Comparison of ENCODE assay signal across 8 cellular contexts in genomic region chr2:229921892-229922448, GRCh38. TPM values are rescaled to one million over a fixed set of nuclear protein-coding genes. Genes with fewer than 3 reads are reported as not detected.
A peak's percentile ranks its signal among the peaks of the same experiment; 100 is the strongest.
DNase-seq lines count a peak whose midpoint lies in the region; ATAC-seq and TF ChIP-seq lines count a peak whose summit lies in the region.

TSS of gene TRIP12 (minus strand) at chr2:229922009. CDS start at chr2:229880079, 41,930 bp downstream.

- peak within 1 kb of the TSS; percentile 99 for H2AFZ ChIP-seq in osteoblast (ENCODE audit: low read length)

- H3K4me1 ChIP-seq in osteoblast (ENCODE audit: insufficient read depth, low read length): peaks cover 17% of the 10 kb centered on the region
- peaks cover 15 to 21% of the 10 kb centered on the region in 2 donors for H3K4me1 ChIP-seq in thoracic aorta (ENCODE audit: control insufficient read depth in 1 of 2, low read depth in 2 of 2)

- H3K4me3 ChIP-seq in NB4 (ENCODE audit: low read depth, low read length): peak within 1 kb of the TSS; percentile 96
- H3K4me3 ChIP-seq in osteoblast (ENCODE audit: insufficient read depth, low read length): peak within 1 kb of the TSS; percentile 96
- peak within 1 kb of the TSS; percentile 96 for H3K4me3 ChIP-seq in thoracic aorta

- H3K27ac Mint-ChIP-seq in HFFc6: peak within 1 kb of the TSS; percentile 99
- H3K27ac Mint-ChIP-seq in activated naive CD4-positive, alpha-beta T cell treated with anti-CD3 and anti-CD28 coated beads, Interleukin-2, amount 50 U/mL, for 72 hours: peak within 1 kb of the TSS; percentile 99 to 100

- H3K36me3 Mint-ChIP-seq in HFFc6 (ENCODE audit: low read depth): peaks cover 13% of the 10 kb centered on the region
- H3K36me3 Mint-ChIP-seq in activated naive CD4-positive, alpha-beta T cell treated with anti-CD3 and anti-CD28 coated beads, Interleukin-2, amount 50 U/mL, for 72 hours: peaks cover 25 to 36% of the 10 kb centered on the region in 2 donors

- H3K27ac ChIP-seq in osteoblast (ENCODE audit: low read depth, low read length): peak within 1 kb of the TSS; percentile 93
- H3K27ac ChIP-seq in thoracic aorta: peak within 1 kb of the TSS; percentile 99

- DNase-seq in GM04504 (ENCODE audit: low read depth): peak; percentile 93
- DNase-seq in HFFc6: peak; percentile 96
- peak; percentile 99 for DNase-seq in NB4 (ENCODE audit: low read depth)
- peak; percentile 83 to 94 for DNase-seq in activated naive CD4-positive, alpha-beta T cell treated with anti-CD3 and anti-CD28 coated beads, Interleukin-2, amount 50 U/mL, for 72 hours (ENCODE audit: low spot score in 2 of 2)
- peak; percentile 96 for DNase-seq in glomerular visceral epithelial cell (ENCODE audit: extremely low spot score)
- DNase-seq in osteoblast (ENCODE audit: insufficient read length, low spot score, missing footprints): peak; percentile 97
- peak; percentile 81 for DNase-seq in thoracic aorta (ENCODE audit: low spot score)

- no peak for TF ChIP-seq CTCF in HFFc6 (IDR thresholded peaks at IDR 0.05)
- TF ChIP-seq CTCF in NB4 (IDR thresholded peaks at IDR 0.05; ENCODE audit: low read depth, low read length): no peak
- TF ChIP-seq CTCF in osteoblast (IDR thresholded peaks at IDR 0.05; ENCODE audit: extremely low read depth, low read depth, low read length): no peak
- TF ChIP-seq CTCF in thoracic aorta (IDR thresholded peaks at IDR 0.05): peak; percentile 12

- H3K79me2 ChIP-seq in osteoblast (ENCODE audit: insufficient read depth, low read length): peaks cover 61% of the 10 kb centered on the region

- peaks cover 3% of the 10 kb centered on the region for H3K27me3 Mint-ChIP-seq in HFFc6 (ENCODE audit: insufficient read depth)

- TF ChIP-seq POLR2A in NB4 (IDR thresholded peaks at IDR 0.05; ENCODE audit: extremely low read depth, insufficient read length): no peak

- H3K4me1 Mint-ChIP-seq in HFFc6 (ENCODE audit: low read depth): peaks cover 42% of the 10 kb centered on the region

- ATAC-seq in SK-N-SH treated with all-trans-retinoic acid at 6 μM for 48 hours (peak; percentile 88), thoracic aorta (ENCODE audit: insufficient number of reproducible peaks, low FRiP score, low read depth) (peak; percentile 93)
- peak; percentile 80 to 89 for ATAC-seq in activated naive CD4-positive, alpha-beta T cell treated with anti-CD3 and anti-CD28 coated beads, Interleukin-2, amount 50 U/mL, for 72 hours

- peaks cover 7% of the 10 kb centered on the region for H3K36me3 ChIP-seq in osteoblast (ENCODE audit: insufficient read depth, low read length)
- peaks cover 4% of the 10 kb centered on the region for H3K36me3 ChIP-seq in thoracic aorta

- peak within 1 kb of the TSS; percentile 100 for H3K4me2 ChIP-seq in osteoblast (ENCODE audit: insufficient read depth, low read length)

- no peaks in the 10 kb centered on the region for H3K9me3 ChIP-seq in osteoblast (ENCODE audit: low read depth, low read length)
- H3K9me3 ChIP-seq in thoracic aorta: no peaks in the 10 kb centered on the region

- peak within 1 kb of the TSS; percentile 99 for H3K4me3 Mint-ChIP-seq in HFFc6

- H3K9me3 Mint-ChIP-seq in HFFc6: no peaks in the 10 kb centered on the region
- H3K9me3 Mint-ChIP-seq in activated naive CD4-positive, alpha-beta T cell treated with anti-CD3 and anti-CD28 coated beads, Interleukin-2, amount 50 U/mL, for 72 hours: no peaks in the 10 kb centered on the region

- no peaks in the 10 kb centered on the region for H3K27me3 ChIP-seq in osteoblast (ENCODE audit: insufficient read depth, low read length)
- H3K27me3 ChIP-seq in thoracic aorta (replicated peaks; ENCODE audit: insufficient read depth): no peaks in the 10 kb centered on the region

- peaks cover 28% of the 10 kb centered on the region for H4K20me1 ChIP-seq in osteoblast (ENCODE audit: insufficient read depth, low read length)

TF ChIP-seq in SK-N-SH treated with all-trans-retinoic acid at 6 μM for 48 hours, 23 proteins besides CTCF, POLR2A, EP300 and RAD21:
- TF ChIP-seq ZFP3 (CRISPR knock-in tag; IDR thresholded peaks at IDR 0.05) (peak; percentile 23; the same call in 1 of the 2 replicates), TCF4 (CRISPR knock-in tag; IDR thresholded peaks at IDR 0.05; ENCODE audit: borderline replicate concordance) (peak; percentile 21; the same call in 1 of the 2 replicates), GLIS3 (CRISPR knock-in tag; IDR thresholded peaks at IDR 0.05) (no peak), ZFP30 (CRISPR knock-in tag; IDR thresholded peaks at IDR 0.05) (no peak), TSHZ2 (CRISPR knock-in tag; IDR thresholded peaks at IDR 0.05) (peak; percentile 45; the same call in 1 of the 2 replicates), PATZ1 (CRISPR knock-in tag; IDR thresholded peaks at IDR 0.05; ENCODE audit: borderline replicate concordance) (peak; percentile 60; the same call in 1 of the 2 replicates), PPARA (CRISPR knock-in tag; IDR thresholded peaks at IDR 0.05; ENCODE audit: borderline replicate concordance) (no peak), ZNF70 (CRISPR knock-in tag; IDR thresholded peaks at IDR 0.05) (no peak)

RNA-seq across cellular contexts. Expression of gene TRIP12, which starts in this region (rescaled TPM):
- 100 to 1,000 TPM; 249 to 296 (median 265) TPM for total RNA-seq in HFFc6 (2021; fragmentation: NEBNext Ultra II Directional; extraction: Animal tissue kit (Norgen Biotek cat#: 25700))
- 100 to 1,000 TPM; 213 to 262 TPM for total RNA-seq in activated naive CD4-positive, alpha-beta T cell treated with anti-CD3 and anti-CD28 coated beads, Interleukin-2, amount 50 U/mL, for 72 hours
- total RNA-seq in osteoblast (207 and 249 TPM in 2 replicates), thoracic aorta (100 to 1,000 TPM; 127 to 160 TPM)

Comparison
In these comparisons a context has a peak if more than half of its experiments do, and no peak if none do; other contexts are left out.
1. Peak in every context shown above with its lines: DNase-seq, ATAC-seq, H3K4me3 ChIP-seq and H3K27ac ChIP-seq.